ENCODE assay signal across 8 cellular contexts in the genomic region with DNA sequence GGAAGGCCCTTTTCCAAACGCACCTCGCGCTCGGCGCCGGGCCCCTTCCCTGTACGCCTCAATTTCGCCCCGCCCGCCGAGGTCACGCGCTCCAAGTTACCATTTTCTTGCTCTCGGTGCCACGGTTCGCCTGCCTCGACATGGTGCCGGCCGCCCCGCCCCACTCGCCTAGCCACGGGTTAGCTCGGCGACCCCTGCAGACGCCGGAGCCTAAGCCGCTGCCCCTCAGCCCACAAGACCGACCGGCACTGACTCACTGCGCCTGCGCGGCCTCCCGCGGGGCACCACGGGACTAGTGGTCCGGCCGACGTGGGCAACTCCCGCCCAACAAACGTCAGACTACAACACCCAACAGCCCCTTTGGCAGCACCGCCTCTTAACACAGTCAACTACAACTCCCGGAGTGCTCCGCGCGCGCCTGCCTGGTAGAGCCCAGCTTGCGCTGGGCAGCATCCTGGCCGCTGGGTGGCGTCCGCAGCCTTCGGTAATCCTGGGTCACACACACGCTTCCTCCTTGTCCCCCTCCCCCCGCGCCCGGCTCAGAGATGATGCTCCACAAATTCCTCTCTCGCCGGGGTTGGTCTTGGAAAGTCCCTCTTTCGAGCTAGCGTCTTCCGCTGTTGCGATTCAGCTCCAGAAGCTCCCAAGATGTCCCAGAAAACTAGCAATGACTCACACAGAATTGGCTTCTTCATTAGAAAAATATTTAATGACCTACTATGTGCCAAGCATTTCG. TPM values are rescaled to one million over a fixed set of nuclear protein-coding genes. Genes with fewer than 3 reads are reported as not detected.
DNase-seq lines count a peak whose midpoint lies in the region; TF ChIP-seq lines count a peak whose summit lies in the region.

Gene TRAPPC3 (minus strand): TSS at position 250 of the 736 bp plus-strand sequence. CDS start 108 bp downstream, at position 142.

- H2AFZ ChIP-seq in H9 (ENCODE audit: low read length) = no peak within 1 kb of the TSS

- H3T11ph ChIP-seq in H9 (ENCODE audit: low read length) = no peak within 1 kb of the TSS

- H2BK12ac ChIP-seq in H9 (ENCODE audit: insufficient read length, low read depth, low read length) = no peak within 1 kb of the TSS

- no peak within 1 kb of the TSS for H4K8ac ChIP-seq in H9 (replicated peaks; ENCODE audit: insufficient read length, low read depth, low read length)

- no peak within 1 kb of the TSS for H2BK120ac ChIP-seq in H9 (ENCODE audit: low read depth, low read length, poor library complexity, severe bottlenecking)

- H3K4me1 Mint-ChIP-seq in H9 (peaks cover 24 to 30% of the 10 kb centered on the region in 2 experiments), nephron (peaks cover 58% of the 10 kb centered on the region)
- H3K4me1 Mint-ChIP-seq in stimulated activated naive CD8-positive, alpha-beta T cell treated with anti-CD3 and anti-CD28 coated beads, Interleukin-15, Interleukin-2, amounts not matched to agents 100 ng/mL and 50 ng/mL, for 24 hours (ENCODE audit: low read depth) = peaks cover 72% of the 10 kb centered on the region

- peak within 1 kb of the TSS; percentile 82 for H3K4me3 ChIP-seq in fibroblast of pulmonary artery (replicated peaks; ENCODE audit: low read depth, low read length)

- H3K4me2 ChIP-seq in H9 (ENCODE audit: insufficient read depth, insufficient read length, low read length) = peak within 1 kb of the TSS; percentile 99

- H3K9me3 Mint-ChIP-seq in H9 = no peaks in the 10 kb centered on the region; a peak in 1 of 5 replicates
- H3K9me3 Mint-ChIP-seq in nephron = no peaks in the 10 kb centered on the region
- no peaks in the 10 kb centered on the region for H3K9me3 Mint-ChIP-seq in stimulated activated naive CD8-positive, alpha-beta T cell treated with anti-CD3 and anti-CD28 coated beads, Interleukin-15, Interleukin-2, amounts not matched to agents 100 ng/mL and 50 ng/mL, for 24 hours

- peak within 1 kb of the TSS; percentile 22 for H3K18ac ChIP-seq in H9 (ENCODE audit: insufficient read length, low read depth, low read length)

- H3K27me3 Mint-ChIP-seq in H9 (ENCODE audit: low read depth) = peaks cover 25% of the 10 kb centered on the region
- H3K27me3 Mint-ChIP-seq in nephron (ENCODE audit: low read depth) = peaks cover 3% of the 10 kb centered on the region
- H3K27me3 Mint-ChIP-seq in stimulated activated naive CD8-positive, alpha-beta T cell treated with anti-CD3 and anti-CD28 coated beads, Interleukin-15, Interleukin-2, amounts not matched to agents 100 ng/mL and 50 ng/mL, for 24 hours = no peaks in the 10 kb centered on the region

- H4K91ac ChIP-seq in H9 (ENCODE audit: insufficient read length, low read depth, low read length) = no peak within 1 kb of the TSS

- H3K23me2 ChIP-seq in H9 (ENCODE audit: insufficient read length, low read depth, low read length, poor library complexity, severe bottlenecking) = peaks cover 3% of the 10 kb centered on the region

- H3K56ac ChIP-seq in H9 (ENCODE audit: insufficient read length, low read depth, low read length) = no peak within 1 kb of the TSS

- 0 out of 2 replicates have a peak, but pooled peaks cover 3% of the 10 kb centered on the region for H3K79me2 ChIP-seq in H9 (ENCODE audit: insufficient read depth, low read length)

- no peak within 1 kb of the TSS for H2BK20ac ChIP-seq in H9 (ENCODE audit: low read depth, low read length, poor library complexity, severe bottlenecking)

- TF ChIP-seq CTCF in H9 (conservative IDR thresholded peaks at IDR 0.05) (peak; percentile 98), fibroblast of pulmonary artery (IDR thresholded peaks at IDR 0.05; ENCODE audit: low read length, missing control alignments) (peak; percentile 88), nephron (IDR thresholded peaks at IDR 0.05; ENCODE audit: unreplicated experiment in 3 of 3) (peak; percentile 86 to 95 (median 91))

- no peak within 1 kb of the TSS for H4K5ac ChIP-seq in H9 (ENCODE audit: insufficient read length, low read depth, low read length)

- no peaks in the 10 kb centered on the region for H3K79me1 ChIP-seq in H9 (ENCODE audit: insufficient read depth, low read depth, low read length, poor library complexity, severe bottlenecking)

- H3K4ac ChIP-seq in H9 (ENCODE audit: low read depth, low read length) = no peak within 1 kb of the TSS

- H4K20me1 ChIP-seq in H9 (ENCODE audit: control insufficient read depth, insufficient read depth, insufficient read length) = no peaks in the 10 kb centered on the region

- H3K4me3 Mint-ChIP-seq in H9 = peak within 1 kb of the TSS; percentile 87 to 93
- H3K4me3 Mint-ChIP-seq in nephron = peak within 1 kb of the TSS; percentile 95 to 99 (median 97)
- peak within 1 kb of the TSS; percentile 97 for H3K4me3 Mint-ChIP-seq in stimulated activated naive CD8-positive, alpha-beta T cell treated with anti-CD3 and anti-CD28 coated beads, Interleukin-15, Interleukin-2, amounts not matched to agents 100 ng/mL and 50 ng/mL, for 24 hours

- H2AK5ac ChIP-seq in H9 (ENCODE audit: insufficient read length, low read length) = no peak within 1 kb of the TSS

- H3K9me3 ChIP-seq in H9 (ENCODE audit: control insufficient read depth, low read depth, low read length) = no peaks in the 10 kb centered on the region

- WGBS in H9 (ENCODE audit: extremely low coverage, insufficient read length, low lambda C conversion rate) = no CpG with 5 or more reads among the region's 62 CpGs

- H3K9ac ChIP-seq in H9 (ENCODE audit: extremely low read depth, insufficient read length, low read length) = peak within 1 kb of the TSS; percentile 71

- H2BK5ac ChIP-seq in H9 (ENCODE audit: insufficient read length, low read length) = no peak within 1 kb of the TSS

- peak within 1 kb of the TSS; percentile 59; the same call in 1 of the 2 replicates for H3K14ac ChIP-seq in H9 (ENCODE audit: insufficient read depth, low read length)

- peaks cover 16% of the 10 kb centered on the region; the same call in 1 of the 2 replicates for H3K27me3 ChIP-seq in H9 (ENCODE audit: insufficient read depth, low read length)

- H3K27ac ChIP-seq in H9 (ENCODE audit: insufficient read length, low read depth, low read length) = no peak within 1 kb of the TSS

- peaks cover 6 to 9% (median 6%) of the 10 kb centered on the region in 3 experiments; a peak in 5 of 7 replicates for H3K36me3 Mint-ChIP-seq in H9 (ENCODE audit: insufficient read depth in 1 of 3, low read depth in 3 of 3)
- H3K36me3 Mint-ChIP-seq in nephron (ENCODE audit: low read depth) = peaks cover 14% of the 10 kb centered on the region
- H3K36me3 Mint-ChIP-seq in stimulated activated naive CD8-positive, alpha-beta T cell treated with anti-CD3 and anti-CD28 coated beads, Interleukin-15, Interleukin-2, amounts not matched to agents 100 ng/mL and 50 ng/mL, for 24 hours (ENCODE audit: low read depth) = peaks cover 11% of the 10 kb centered on the region

- no peak within 1 kb of the TSS for H3K23ac ChIP-seq in H9 (ENCODE audit: insufficient read length, low read depth, low read length)

- no peak within 1 kb of the TSS for H2BK15ac ChIP-seq in H9 (ENCODE audit: low read depth, low read length)

- peak; percentile 100 for DNase-seq in GDM1 (lab: John Stamatoyannopoulos, UW)
- peak; percentile 100 for DNase-seq in H9
- peak; percentile 100 for DNase-seq in M059J (ENCODE audit: low read depth)
- DNase-seq in SHP77 (lab: John Stamatoyannopoulos, UW) = peak; percentile 99
- DNase-seq in activated effector memory CD4-positive, alpha-beta T cell treated with Interleukin-2 at 50 U/mL for 16 hours = peak; percentile 99
- peak; percentile 100 for DNase-seq in fibroblast of pulmonary artery (ENCODE audit: low read depth)

- no peaks in the 10 kb centered on the region; the same call in 1 of the 2 replicates for H3K4me1 ChIP-seq in H9 (ENCODE audit: insufficient read depth, low read length)

- peak within 1 kb of the TSS; percentile 96 to 98 (median 96) for H3K27ac Mint-ChIP-seq in H9
- peak within 1 kb of the TSS; percentile 88 to 99 (median 93) for H3K27ac Mint-ChIP-seq in nephron
- peak within 1 kb of the TSS; percentile 97 for H3K27ac Mint-ChIP-seq in stimulated activated naive CD8-positive, alpha-beta T cell treated with anti-CD3 and anti-CD28 coated beads, Interleukin-15, Interleukin-2, amounts not matched to agents 100 ng/mL and 50 ng/mL, for 24 hours

RNA-seq across cellular contexts. Expression of gene TRAPPC3, which starts in this region (rescaled TPM):
- 48.6 and 52.7 TPM in 2 replicates for total RNA-seq in H9 (2021)
- total RNA-seq in M059J (2014; rRNA removed; shearing (Covaris generic)) = 132 and 147 TPM in 2 replicates
